8 cellular contexts compared by ENCODE assay signal in the genomic region with DNA sequence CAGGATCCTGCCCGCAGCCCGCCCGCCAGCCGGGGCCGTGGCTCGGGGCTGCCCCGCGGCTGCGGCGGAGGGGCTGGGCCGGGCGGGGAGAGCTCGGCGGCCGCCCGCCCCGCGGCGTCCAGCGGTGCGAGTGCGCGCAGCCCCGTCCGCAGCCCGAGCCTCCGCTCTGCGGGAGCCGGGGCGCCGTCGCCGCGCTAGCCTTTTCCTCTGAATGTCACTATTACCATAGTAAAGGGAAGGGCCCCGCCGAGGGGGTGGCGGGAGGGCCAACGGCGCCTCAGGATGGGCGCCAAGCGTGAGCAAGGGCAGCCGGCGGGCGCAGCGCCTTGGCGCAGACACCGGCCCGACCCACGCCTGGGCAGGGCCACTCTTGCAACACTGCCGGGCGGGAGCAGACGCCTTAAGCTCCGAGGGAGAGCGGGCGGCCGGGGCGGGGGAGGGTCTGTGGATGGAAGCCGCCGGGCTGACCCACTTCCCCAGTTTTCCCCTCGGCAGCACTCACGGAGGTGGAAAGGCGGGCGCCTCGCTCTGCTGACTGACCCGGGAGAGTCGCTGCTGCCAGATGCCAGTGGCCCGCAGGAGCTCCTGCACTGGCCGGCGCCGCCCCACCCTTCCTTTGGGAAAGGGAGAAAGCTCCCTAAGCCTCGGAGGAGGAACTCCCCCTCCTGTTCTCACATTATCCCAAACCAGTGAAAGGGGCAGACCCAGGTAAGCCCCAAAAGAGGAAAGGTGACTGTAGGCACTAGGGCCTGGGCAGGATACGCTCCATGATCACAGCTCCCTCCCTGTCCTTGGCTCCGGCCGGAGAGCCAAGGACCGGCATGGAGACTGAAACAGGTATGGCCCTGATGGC.
A peak's percentile ranks its signal among the peaks of the same experiment; 100 is the strongest.
DNase-seq lines count a peak whose midpoint lies in the region; ATAC-seq and TF ChIP-seq lines count a peak whose summit lies in the region.

No MANE protein-coding gene starts in this region.

- TF ChIP-seq RAD21 in IMR-90 (IDR thresholded peaks at IDR 0.05; ENCODE audit: low read length) = no peak

- CTCF ChIA-PET in IMR-90 (lab: Yijun Ruan, JAX) = no interaction called here

- H3K18ac ChIP-seq in IMR-90 (ENCODE audit: low read depth, low read length) = no peak overlapping the region

- no peaks in the 10 kb centered on the region for H3K9me3 ChIP-seq in IMR-90 (ENCODE audit: control insufficient read depth, insufficient read depth, low read length)
- no peaks in the 10 kb centered on the region for H3K9me3 ChIP-seq in mesodermal cell (ENCODE audit: control insufficient read depth, low read length)
- no peaks in the 10 kb centered on the region for H3K9me3 ChIP-seq in tibial nerve

- peak overlapping the region; percentile 28; the same call in 1 of the 2 replicates for H3K4me3 ChIP-seq in IMR-90 (ENCODE audit: insufficient read depth, low read depth, low read length)
- peak overlapping the region; percentile 47 for H3K4me3 ChIP-seq in epithelial cell of esophagus (ENCODE audit: low read length)
- H3K4me3 ChIP-seq in mesodermal cell (ENCODE audit: extremely low read depth, insufficient read depth, low read length, poor library complexity, severe bottlenecking) = peak overlapping the region; percentile 45
- peak overlapping the region; percentile 38 to 53 (median 41) for H3K4me3 ChIP-seq in tibial nerve

- in situ Hi-C loops in IMR-90 (cut with MboI; ENCODE audit: low sequenced_read_pairs) = no loop called here

- peak overlapping the region; percentile 42 for H2AFZ ChIP-seq in IMR-90 (replicated peaks; ENCODE audit: low read length, poor library complexity)

- no peak overlapping the region for H3K23ac ChIP-seq in IMR-90 (ENCODE audit: low read depth, low read length)

- H3K56ac ChIP-seq in IMR-90 (ENCODE audit: extremely low read depth, insufficient read depth, low read length) = no peak overlapping the region

- H3K36me3 ChIP-seq in IMR-90 (ENCODE audit: control insufficient read depth, insufficient read depth, low read length) = no peaks in the 10 kb centered on the region
- H3K36me3 ChIP-seq in mesodermal cell (ENCODE audit: control insufficient read depth, insufficient read depth, low read length) = no peaks in the 10 kb centered on the region
- H3K36me3 ChIP-seq in tibial nerve = no peaks in the 10 kb centered on the region

- no peak overlapping the region for H2BK15ac ChIP-seq in IMR-90 (ENCODE audit: low read depth, low read length)

- DNase-seq in COLO829 (ENCODE audit: low spot score) (peak; percentile 6), IMR-90 (peak; percentile 0), epithelial cell of esophagus (ENCODE audit: low read depth) (peak; percentile 80), tibial nerve (ENCODE audit: low spot score in 2 of 2) (peak; percentile 14), RKO (ENCODE audit: low spot score) (no peak)
- no peak for DNase-seq in stimulated activated naive CD4-positive, alpha-beta T cell (lab: John Stamatoyannopoulos, UW)

- no peak overlapping the region for H4K91ac ChIP-seq in IMR-90 (ENCODE audit: insufficient read depth, low read depth, low read length)

- WGBS in IMR-90 (ENCODE audit: extremely low coverage in 2 of 2, insufficient read length in 1 of 2), 2 experiments = 2% methylated on average over 20 of the region's 75 CpGs; no CpG with 5 or more reads in 1 of the 2 experiments
- WGBS in mesodermal cell (ENCODE audit: insufficient coverage in 2 of 2), 2 experiments = 0% methylated on average over 9 to 30 of the region's 75 CpGs
- WGBS in tibial nerve, 2 donors = 0 to 1% methylated on average over 47 to 63 of the region's 75 CpGs

- no TSS peak for BruUV-seq in IMR-90 (replicated peaks; lab: Mats Ljungman, UMichigan)

- H3K27me3 ChIP-seq in IMR-90 (ENCODE audit: control insufficient read depth, insufficient read depth, low read length) (peaks cover 25% of the 10 kb centered on the region), tibial nerve (peaks cover 0 to 5% of the 10 kb centered on the region in 2 donors)

- intact Hi-C loops in IMR-90 (cut with micrococcal nuclease) = no loop called here

- TF ChIP-seq CTCF in IMR-90 (conservative IDR thresholded peaks at IDR 0.05; ENCODE audit: low read depth, low read length) (no peak), epithelial cell of esophagus (IDR thresholded peaks at IDR 0.05; ENCODE audit: insufficient read depth, low read depth, low read length, missing control alignments) (no peak), tibial nerve (IDR thresholded peaks at IDR 0.05) (no peak)

- H3K79me1 ChIP-seq in IMR-90 (ENCODE audit: low read depth in 1 of 2, low read length in 2 of 2) = no peaks in the 10 kb centered on the region

- dilution Hi-C loops in IMR-90 (cut with HindIII; ENCODE audit: low sequenced_read_pairs, unreplicated experiment) = no loop called here

- no peak overlapping the region for H2BK20ac ChIP-seq in IMR-90 (ENCODE audit: low read depth, low read length)

- H3K4me1 ChIP-seq in IMR-90 (ENCODE audit: control insufficient read depth, insufficient read depth, low read length) (no peaks in the 10 kb centered on the region), mesodermal cell (ENCODE audit: control insufficient read depth, insufficient read depth, low read length, poor library complexity, severe bottlenecking) (peaks cover 7% of the 10 kb centered on the region), tibial nerve (peaks cover 0 to 21% (median 5%) of the 10 kb centered on the region in 4 donors)

- H3K9me1 ChIP-seq in IMR-90 (ENCODE audit: insufficient read depth, low read length) = no peaks in the 10 kb centered on the region

- no peak overlapping the region for H2AK5ac ChIP-seq in IMR-90 (ENCODE audit: low read depth, low read length)

- H3K4ac ChIP-seq in IMR-90 (ENCODE audit: low read depth, low read length) = no peak overlapping the region

- TF ChIP-seq EP300 in tibial nerve (IDR thresholded peaks at IDR 0.05) = peak in 1 of 2 donors; percentile 31

- H4K20me1 ChIP-seq in IMR-90 (ENCODE audit: insufficient read depth, low read length) = no peaks in the 10 kb centered on the region

- H2AK9ac ChIP-seq in IMR-90 (replicated peaks; ENCODE audit: low read depth, low read length, poor library complexity) = no peak overlapping the region

- H3K14ac ChIP-seq in IMR-90 (replicated peaks; ENCODE audit: low read depth, low read length) = no peak overlapping the region

- H2BK120ac ChIP-seq in IMR-90 (ENCODE audit: low read depth, low read length) = no peak overlapping the region

- peak overlapping the region; percentile 56; the same call in 1 of the 2 replicates for H3K4me2 ChIP-seq in IMR-90 (ENCODE audit: low read depth, low read length)

- no peak overlapping the region for H4K5ac ChIP-seq in IMR-90 (ENCODE audit: low read depth, low read length)

- H3K27ac ChIP-seq in IMR-90 (ENCODE audit: insufficient read depth, low read length) (no peak overlapping the region), mesodermal cell (ENCODE audit: low read depth, low read length, severe bottlenecking) (no peak overlapping the region), tibial nerve (no peak overlapping the region)

- ATAC-seq in IMR-90 (ENCODE audit: low read depth) (peak; percentile 88), SK-N-SH treated with all-trans-retinoic acid at 6 μM for 48 hours (peak; percentile 87)

- H2BK5ac ChIP-seq in IMR-90 (ENCODE audit: low read depth, low read length, poor library complexity, severe bottlenecking) = no peak overlapping the region

- POLR2A ChIA-PET in IMR-90 (lab: Charles Lee; ENCODE audit: unreplicated experiment) = no interaction called here

- H3K9ac ChIP-seq in IMR-90 (ENCODE audit: low read depth, low read length) = no peak overlapping the region

- H4K8ac ChIP-seq in IMR-90 (ENCODE audit: low read depth in 2 of 2, low read length in 2 of 2) = no peak overlapping the region

- TF ChIP-seq POLR2A in IMR-90 (IDR thresholded peaks at IDR 0.05; ENCODE audit: low read depth, low read length) (no peak), tibial nerve (IDR thresholded peaks at IDR 0.05) (no peak)

TF ChIP-seq in IMR-90, 13 proteins besides CTCF, POLR2A, EP300 and RAD21:
- TF ChIP-seq CEBPB (IDR thresholded peaks at IDR 0.05; ENCODE audit: low read depth, low read length) (0 out of 2 replicates have a peak, but pooled peaks have one; percentile 19), NFE2L2 (IDR thresholded peaks at IDR 0.05; ENCODE audit: low read depth, low read length) (no peak)
TF ChIP-seq in IMR-90: peak in this region for 1.

TF ChIP-seq in SK-N-SH treated with all-trans-retinoic acid at 6 μM for 48 hours, 23 proteins besides CTCF, POLR2A, EP300 and RAD21 (continues in another document):
- TF ChIP-seq TOX (CRISPR knock-in tag; IDR thresholded peaks at IDR 0.05; ENCODE audit: borderline replicate concordance) (no peak), BACH2 (CRISPR knock-in tag; IDR thresholded peaks at IDR 0.05; ENCODE audit: borderline replicate concordance) (no peak), ZNF565 (CRISPR knock-in tag; conservative IDR thresholded peaks at IDR 0.05; ENCODE audit: low read depth) (no peak), RARB (CRISPR knock-in tag; IDR thresholded peaks at IDR 0.05) (no peak), ZFP30 (CRISPR knock-in tag; IDR thresholded peaks at IDR 0.05) (no peak)
- TF ChIP-seq, protein P1, sequence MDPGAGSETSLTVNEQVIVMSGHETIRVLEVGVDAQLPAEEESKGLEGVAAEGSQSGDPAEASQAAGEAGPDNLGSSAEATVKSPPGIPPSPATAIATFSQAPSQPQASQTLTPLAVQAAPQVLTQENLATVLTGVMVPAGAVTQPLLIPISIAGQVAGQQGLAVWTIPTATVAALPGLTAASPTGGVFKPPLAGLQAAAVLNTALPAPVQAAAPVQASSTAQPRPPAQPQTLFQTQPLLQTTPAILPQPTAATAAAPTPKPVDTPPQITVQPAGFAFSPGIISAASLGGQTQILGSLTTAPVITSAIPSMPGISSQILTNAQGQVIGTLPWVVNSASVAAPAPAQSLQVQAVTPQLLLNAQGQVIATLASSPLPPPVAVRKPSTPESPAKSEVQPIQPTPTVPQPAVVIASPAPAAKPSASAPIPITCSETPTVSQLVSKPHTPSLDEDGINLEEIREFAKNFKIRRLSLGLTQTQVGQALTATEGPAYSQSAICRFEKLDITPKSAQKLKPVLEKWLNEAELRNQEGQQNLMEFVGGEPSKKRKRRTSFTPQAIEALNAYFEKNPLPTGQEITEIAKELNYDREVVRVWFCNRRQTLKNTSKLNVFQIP (CRISPR knock-in tag; IDR thresholded peaks at IDR 0.05; ENCODE audit: borderline replicate concordance, low read depth) = no peak
- TF ChIP-seq, protein P2, sequence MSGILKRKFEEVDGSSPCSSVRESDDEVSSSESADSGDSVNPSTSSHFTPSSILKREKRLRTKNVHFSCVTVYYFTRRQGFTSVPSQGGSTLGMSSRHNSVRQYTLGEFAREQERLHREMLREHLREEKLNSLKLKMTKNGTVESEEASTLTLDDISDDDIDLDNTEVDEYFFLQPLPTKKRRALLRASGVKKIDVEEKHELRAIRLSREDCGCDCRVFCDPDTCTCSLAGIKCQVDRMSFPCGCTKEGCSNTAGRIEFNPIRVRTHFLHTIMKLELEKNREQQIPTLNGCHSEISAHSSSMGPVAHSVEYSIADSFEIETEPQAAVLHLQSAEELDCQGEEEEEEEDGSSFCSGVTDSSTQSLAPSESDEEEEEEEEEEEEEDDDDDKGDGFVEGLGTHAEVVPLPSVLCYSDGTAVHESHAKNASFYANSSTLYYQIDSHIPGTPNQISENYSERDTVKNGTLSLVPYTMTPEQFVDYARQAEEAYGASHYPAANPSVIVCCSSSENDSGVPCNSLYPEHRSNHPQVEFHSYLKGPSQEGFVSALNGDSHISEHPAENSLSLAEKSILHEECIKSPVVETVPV (CRISPR knock-in tag; IDR thresholded peaks at IDR 0.05) = no peak

Comparison
In these comparisons a context has a peak if more than half of its experiments do, and no peak if none do; other contexts are left out.
1. DNase-seq: peak in COLO829 (single experiment), IMR-90 (single experiment), epithelial cell of esophagus (single experiment) and tibial nerve (2 of 2); none in RKO (single experiment) and stimulated activated naive CD4-positive, alpha-beta T cell (0 of 6).
2. Peak in every context shown above with its lines, with median percentiles within 50 percentile points of each other: H3K4me3 ChIP-seq.